In the genomic region with DNA sequence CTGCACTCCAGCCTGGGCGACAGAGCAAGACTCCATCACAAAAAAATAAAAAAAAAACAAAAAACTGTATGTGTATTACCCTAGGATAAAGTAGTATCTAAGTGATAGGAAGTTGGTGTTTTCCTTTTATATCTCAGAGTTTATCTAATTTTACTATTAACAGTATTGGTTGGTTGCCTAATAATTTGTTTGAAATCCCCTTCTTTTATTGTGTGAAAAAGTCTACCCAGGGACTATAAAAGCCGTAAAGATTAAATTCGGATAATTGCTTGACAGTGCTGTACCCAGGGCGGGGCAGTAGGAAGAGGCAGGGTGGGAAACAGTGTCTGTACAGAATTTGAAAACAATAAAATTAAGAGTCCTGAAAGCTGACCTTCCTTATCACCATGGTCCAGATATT, we compare ENCODE assay signal across 28 cellular contexts.
"Had no signal": no experiment of that assay in that cellular context is flagged by ENCODE, and none has a peak within 500 bp of the region (broad histone marks: within the 10 kb centered on the region; RNA-seq: fewer than 3 reads in every experiment).

No MANE protein-coding gene starts in this region.

- H3K4me3 ChIP-seq: adrenal gland, body of pancreas, coronary artery, esophagus muscularis mucosa, gastrocnemius medialis, heart right ventricle had no signal

- H3K27ac ChIP-seq: adrenal gland, coronary artery, esophagus muscularis mucosa, foreskin keratinocyte, gastrocnemius medialis, heart right ventricle had no signal

- H3K9me3 ChIP-seq: adrenal gland, body of pancreas, esophagus muscularis mucosa, gastrocnemius medialis, heart right ventricle had no signal

- H3K36me3 ChIP-seq: adrenal gland, esophagus muscularis mucosa, gastrocnemius medialis, heart right ventricle had no signal

- ATAC-seq: activated CD4-positive, alpha-beta T cell treated with anti-CD3 and anti-CD28 coated beads for 36 hours; activated CD8-positive, alpha-beta memory T cell treated with anti-CD3 and anti-CD28 coated beads, Interleukin-2, amount 10 ng/mL, durations not matched to agents 7 days and 5 days; activated CD8-positive, alpha-beta T cell treated with anti-CD3 and anti-CD28 coated beads, Interleukin-2, amount 10 ng/mL, durations not matched to agents 7 days and 5 days; activated naive CD8-positive, alpha-beta T cell treated with anti-CD3 and anti-CD28 coated beads, Interleukin-2, amount 50 U/mL, for 24 hours; body of pancreas; effector memory CD8-positive, alpha-beta T cell; foreskin keratinocyte; gastrocnemius medialis; heart right ventricle; T-helper 17 cell had no signal

- H3K4me1 ChIP-seq: foreskin keratinocyte had no signal

- H3K27me3 ChIP-seq: adrenal gland, body of pancreas, esophagus muscularis mucosa, foreskin keratinocyte, gastrocnemius medialis, heart right ventricle had no signal

- DNase-seq: activated CD4-positive, alpha-beta memory T cell treated with anti-CD3 and anti-CD28 coated beads for 36 hours; activated CD4-positive, alpha-beta T cell treated with anti-CD3 and anti-CD28 coated beads for 36 hours; activated CD4-positive, alpha-beta T cell treated with anti-CD3 and anti-CD28 coated beads, Interleukin-2, amount 10 ng/mL, durations not matched to agents 24 days and 14 days; activated CD4-positive, CD25-positive, alpha-beta regulatory T cell; activated CD4-positive, CD25-positive, alpha-beta regulatory T cell treated with anti-CD3 and anti-CD28 coated beads, Interleukin-2, amount 50 U/mL, for 72 hours; activated CD8-positive, alpha-beta memory T cell treated with anti-CD3 and anti-CD28 coated beads, Interleukin-2, amount 10 ng/mL, durations not matched to agents 7 days and 5 days; activated CD8-positive, alpha-beta memory T cell treated with anti-CD3 and anti-CD28 coated beads, Interleukin-2, amount 50 U/mL, for 4 hours; activated CD8-positive, alpha-beta T cell treated with anti-CD3 and anti-CD28 coated beads, Interleukin-2, amount 10 ng/mL, durations not matched to agents 7 days and 5 days; activated effector memory CD4-positive, alpha-beta T cell treated with anti-CD3 and anti-CD28 coated beads, Interleukin-2, amount 50 U/mL, for 16 hours; activated naive CD4-positive, alpha-beta T cell treated with anti-CD3 and anti-CD28 coated beads for 36 hours; activated naive CD8-positive, alpha-beta T cell treated with anti-CD3 and anti-CD28 coated beads for 36 hours; activated naive CD8-positive, alpha-beta T cell treated with anti-CD3 and anti-CD28 coated beads, Interleukin-2, amount 50 U/mL, for 24 hours; activated T-cell treated with anti-CD3 and anti-CD28 coated beads, Interleukin-2, amount 50 U/mL, for 1 hour; activated T-cell treated with anti-CD3 and anti-CD28 coated beads, Interleukin-2, amount 50 U/mL, for 48 hours; adrenal gland; aorta; body of pancreas; effector CD4-positive, alpha-beta T cell; effector memory CD8-positive, alpha-beta T cell; foreskin keratinocyte; gastrocnemius medialis; glutamatergic neuron; heart right ventricle; T-helper 1 cell; T-helper 17 cell; T1000 had no signal
